7 cellular contexts compared by ENCODE assay signal in genomic region chr1:153626929-153627796, GRCh38. TPM values are rescaled to one million over a fixed set of nuclear protein-coding genes. Genes with fewer than 3 reads are reported as not detected.
DNase-seq lines count a peak whose midpoint lies in the region; ATAC-seq, FAIRE-seq and TF ChIP-seq lines count a peak whose summit lies in the region.

S100A13 (minus strand) TSS chr1:153627505; CDS start chr1:153626472, 1,033 bp downstream.

- H3K4me3 ChIP-seq in GM12864 (ENCODE audit: low read depth, low read length) (no peak within 1 kb of the TSS), fibroblast of pulmonary artery (replicated peaks; ENCODE audit: low read depth, low read length) (peak within 1 kb of the TSS; percentile 76), aorta (ENCODE audit: low read length in 2 of 2) (peak within 1 kb of the TSS; percentile 32 to 39)

- no peaks in the 10 kb centered on the region for H3K36me3 ChIP-seq in aorta (ENCODE audit: control insufficient read depth in 1 of 2, insufficient read depth in 2 of 2, low read length in 1 of 2)

- intact Hi-C loops in aorta (cut with DNase I) = loop anchor here in 1 of 2 donors (5.0 kb wide), 1 partner anchor 120 kb away; no protein-coding TSS in a partner anchor

- H3K4me1 ChIP-seq in aorta (ENCODE audit: control insufficient read depth in 1 of 2, insufficient read depth in 2 of 2, low read length in 2 of 2) = no peaks in the 10 kb centered on the region

- DNase-seq in GM12864 (ENCODE audit: low read depth) (no peak), NCI-H128 (lab: John Stamatoyannopoulos, UW; ENCODE audit: unreplicated experiment) (peak; percentile 84), fibroblast of pulmonary artery (ENCODE audit: low read depth) (peak; percentile 96), myocyte (ENCODE audit: low read depth) (peak; percentile 97), aorta (peak; percentile 88 to 90), GDM1 (lab: John Stamatoyannopoulos, UW) (no peak)

- no peaks in the 10 kb centered on the region for H3K27me3 ChIP-seq in aorta (ENCODE audit: control insufficient read depth in 1 of 2, insufficient read depth in 2 of 2, low read length in 1 of 2)

- FAIRE-seq in TTC549 (lab: Jason Lieb, UNC) = peak; percentile 95

- H3K9me3 ChIP-seq in aorta (ENCODE audit: control insufficient read depth, low read length) = no peaks in the 10 kb centered on the region

- 1 to 3% methylated on average over 29 of the region's 29 CpGs for WGBS in aorta, 2 donors

- ATAC-seq in aorta (ENCODE audit: low FRiP score) = peak; percentile 80

- TF ChIP-seq CTCF in GM12864 (IDR thresholded peaks at IDR 0.05; ENCODE audit: low read depth, low read length, missing control alignments) = peak; percentile 63
- peak; percentile 66 for TF ChIP-seq CTCF in fibroblast of pulmonary artery (IDR thresholded peaks at IDR 0.05; ENCODE audit: low read length, missing control alignments)

- H3K27ac ChIP-seq in aorta (ENCODE audit: low read depth in 1 of 2, low read length in 2 of 2) = peak within 1 kb of the TSS; percentile 64 to 85

RNA-seq across cellular contexts. Expression of gene S100A13, which starts in this region (rescaled TPM):
- total RNA-seq in myocyte = 237 and 291 TPM in 2 replicates
- polyA plus RNA-seq in myocyte (2012) = 643 TPM
- total RNA-seq in aorta = 100 to 1,000 TPM in 1 of 2 donors, 10 to 100 TPM in 1; 80.0 to 111 TPM
- 100 to 1,000 TPM; 243 to 245 TPM for polyA plus RNA-seq in aorta

Comparison
In these comparisons a context has a peak if more than half of its experiments do, and no peak if none do; other contexts are left out.
1. DNase-seq: peak in NCI-H128 (single experiment), fibroblast of pulmonary artery (single experiment), myocyte (single experiment) and aorta (2 of 2); none in GM12864 (single experiment) and GDM1 (single experiment).